8 cellular contexts compared by ENCODE assay signal in genomic region chr9:107637421-107638420, GRCh38.
DNase-seq lines count a peak whose midpoint lies in the region; ATAC-seq, FAIRE-seq and TF ChIP-seq lines count a peak whose summit lies in the region.

No MANE protein-coding gene starts in this region.

- in situ Hi-C loops in ACHN (cut with HindIII; ENCODE audit: low pct_ligation_motif_present, low pct_unique_long_range_greater_than_20kb, low sequenced_read_pairs) = no loop called here

- intact Hi-C loops in lower leg skin (cut with DNase I; ENCODE audit: low total_unique reads) = loop anchor here (2.0 to 10.0 kb wide), 2 partner anchors 73 to 147 kb away; no protein-coding TSS in a partner anchor

- H3K4me3 ChIP-seq in endodermal cell (ENCODE audit: low read length) = peak overlapping the region; percentile 78
- H3K4me3 ChIP-seq in lower leg skin (ENCODE audit: low read depth, poor library complexity, severe bottlenecking) = no peak overlapping the region

- peak overlapping the region; percentile 3 for H3K9ac ChIP-seq in endodermal cell (ENCODE audit: extremely low read depth, low read length, poor library complexity, severe bottlenecking)

- no peaks in the 10 kb centered on the region for H3K4me1 ChIP-seq in endodermal cell (ENCODE audit: control insufficient read depth, insufficient read depth, low read length)

- H3K4me3 Mint-ChIP-seq in endodermal cell = peak overlapping the region; percentile 58

- WGBS in endodermal cell (ENCODE audit: insufficient coverage in 1 of 2, insufficient read length in 1 of 2), 2 experiments = 13 to 22% methylated on average over 32 to 67 of the region's 67 CpGs
- 4 to 9% methylated on average over 57 to 62 of the region's 67 CpGs for WGBS in lower leg skin, 2 donors

- DNase-seq in ACHN (peak; percentile 40), RPMI7951 (ENCODE audit: low read depth) (peak; percentile 94), endodermal cell (peak; percentile 84), lower leg skin (ENCODE audit: low spot score in 2 of 2) (peak; percentile 95 to 98), D721Med (ENCODE audit: insufficient read length, low spot score) (no peak)
- peak; percentile 6 for DNase-seq in stimulated activated naive CD8-positive, alpha-beta T cell treated with anti-CD3 and anti-CD28 coated beads, Interleukin-15, Interleukin-2, amounts not matched to agents 100 U/mL and 50 U/mL, for 24 hours

- ATAC-seq in GM21367 (IDR thresholded peaks at IDR 0.05; ENCODE audit: unreplicated experiment) (peak; percentile 53), HG02870 (IDR thresholded peaks at IDR 0.05; ENCODE audit: unreplicated experiment) (no peak)
- peak; percentile 34 for ATAC-seq in stimulated activated naive CD8-positive, alpha-beta T cell treated with anti-CD3 and anti-CD28 coated beads, Interleukin-15, Interleukin-2, amounts not matched to agents 100 U/mL and 50 U/mL, for 24 hours

- peak; percentile 48 for TF ChIP-seq CTCF in endodermal cell (conservative IDR thresholded peaks at IDR 0.05)
- TF ChIP-seq CTCF in lower leg skin (IDR thresholded peaks at IDR 0.05) = no peak
- no peak for TF ChIP-seq CTCF in D721Med (IDR thresholded peaks at IDR 0.05; ENCODE audit: insufficient read depth, missing control alignments)

- H3K27me3 Mint-ChIP-seq in endodermal cell (ENCODE audit: insufficient read depth) = peaks cover 64% of the 10 kb centered on the region

- peak overlapping the region; percentile 12 for H3K27ac ChIP-seq in endodermal cell (ENCODE audit: low read depth, low read length)

- no peak overlapping the region for H3K27ac Mint-ChIP-seq in endodermal cell

- no peaks in the 10 kb centered on the region for H3K9me3 Mint-ChIP-seq in endodermal cell

- peak in 1 of 2 donors; percentile 95 for TF ChIP-seq POLR2A in lower leg skin (IDR thresholded peaks at IDR 0.05)

- H3K4me1 Mint-ChIP-seq in endodermal cell = peaks cover 17% of the 10 kb centered on the region

- H3K27me3 ChIP-seq in endodermal cell (ENCODE audit: control insufficient read depth, insufficient read depth, low read length, poor library complexity, severe bottlenecking) = peaks cover 60% of the 10 kb centered on the region

- no peaks in the 10 kb centered on the region for H3K36me3 Mint-ChIP-seq in endodermal cell (ENCODE audit: low read depth)

- H3K36me3 ChIP-seq in endodermal cell (ENCODE audit: control insufficient read depth, insufficient read depth, low read length) = no peaks in the 10 kb centered on the region

- no peaks in the 10 kb centered on the region for H3K9me3 ChIP-seq in endodermal cell (ENCODE audit: control insufficient read depth, low read length)

- FAIRE-seq in D721Med (lab: Jason Lieb, UNC) = no peak
